ENCODE assay signal across 19 cellular contexts in the genomic region with DNA sequence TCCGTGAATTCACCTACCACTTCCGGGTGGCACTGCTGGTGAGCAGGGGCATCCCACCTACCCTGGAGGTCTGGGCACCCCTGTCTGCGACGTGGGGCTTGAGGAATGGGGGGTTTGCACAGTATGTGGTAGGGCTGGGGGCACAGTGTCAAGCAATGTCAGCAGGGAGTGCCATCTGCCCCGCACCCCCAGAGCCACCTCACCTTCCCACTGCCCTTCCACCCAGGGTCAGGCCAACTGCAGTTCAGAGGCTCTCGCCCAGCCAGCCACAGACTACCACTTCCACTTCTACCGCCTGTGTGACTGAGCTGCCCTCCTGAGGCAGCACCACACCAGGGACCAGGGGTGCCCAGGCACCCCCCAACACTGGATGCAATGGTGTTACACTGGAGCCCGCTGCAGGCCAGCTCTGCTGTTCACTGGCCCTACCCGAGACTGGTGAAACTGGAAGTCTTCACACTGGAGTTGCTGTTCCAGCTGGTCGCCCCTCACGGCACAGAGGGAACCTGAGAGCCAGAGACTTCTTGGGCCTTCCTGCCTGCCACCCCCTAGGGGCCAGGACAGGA. TPM values are rescaled to one million over a fixed set of nuclear protein-coding genes. Genes with fewer than 3 reads are reported as not detected.
DNase-seq lines count a peak whose midpoint lies in the region; ATAC-seq and TF ChIP-seq lines count a peak whose summit lies in the region.
"Had no signal": no experiment of that assay in that cellular context is flagged by ENCODE, and none has a peak within 500 bp of the region (broad histone marks: within the 10 kb centered on the region; RNA-seq: fewer than 3 reads in every experiment).

No MANE protein-coding gene starts in this region.

- ATAC-seq in naive B cell (ENCODE audit: low read depth in 2 of 2): peak; percentile 64 to 68
- ATAC-seq in GM18505 (IDR thresholded peaks at IDR 0.05; ENCODE audit: unreplicated experiment): no peak
- ATAC-seq: activated naive CD4-positive, alpha-beta T cell treated with anti-CD3 and anti-CD28 coated beads, Interleukin-2, amount 50 U/mL, for 72 hours; body of pancreas; gastroesophageal sphincter; GM23338 had no signal

- no peak for DNase-seq in GM06990 (ENCODE audit: extremely low read depth, insufficient read length)
- no peak for DNase-seq in RWPE1 (ENCODE audit: low spot score)
- DNase-seq in naive B cell: peak; percentile 15
- no peak for DNase-seq in cerebellum (ENCODE audit: low spot score)
- DNase-seq in glutamatergic neuron: no peak
- DNase-seq: activated CD4-positive, alpha-beta T cell treated with anti-CD3 and anti-CD28 coated beads, Interleukin-2, amount 50 U/mL, for 4 hours; activated T-cell treated with anti-CD3 and anti-CD28 coated beads, Interleukin-2, amount 50 U/mL, for 24 hours; body of pancreas; mammary epithelial cell; NCI-H1436; retina had no signal

- CTCF ChIA-PET in RWPE1 (lab: Yijun Ruan, JAX): interaction anchor here (0.7 kb wide), 2 partner anchors 11 to 12 kb away, joined by 3 read pairs; no protein-coding TSS in a partner anchor

- peaks cover 34% of the 10 kb centered on the region for H3K36me3 ChIP-seq in GM06990 (ENCODE audit: control insufficient read depth, insufficient read depth, low read length)

- POLR2A ChIA-PET in RWPE1 (lab: Yijun Ruan, JAX; ENCODE audit: low non-redundant PET): no interaction called here

- H3K4me1 Mint-ChIP-seq in naive B cell (peaks cover 21 to 40% (median 37%) of the 10 kb centered on the region in 3 donors), glutamatergic neuron (ENCODE audit: low read depth, unreplicated experiment) (peaks cover 3% of the 10 kb centered on the region)
- H3K4me1 Mint-ChIP-seq: neural crest cell had no signal

- no peaks in the 10 kb centered on the region for H3K27me3 Mint-ChIP-seq in naive B cell
- no peaks in the 10 kb centered on the region for H3K27me3 Mint-ChIP-seq in glutamatergic neuron (ENCODE audit: unreplicated experiment)
- H3K27me3 Mint-ChIP-seq: activated T-cell treated with anti-CD3 and anti-CD28 coated beads, Interleukin-2, amount 50 U/mL, for 24 hours; dendritic cell treated with granulocyte-macrophage colony-stimulating factor and Interleukin-4, amounts not matched to agents 40 ng/mL and 50 ng/mL, for 4 days had no signal

- H3K27ac Mint-ChIP-seq in naive B cell (peak overlapping the region in 1 of 6 donors; percentile 73), glutamatergic neuron (ENCODE audit: unreplicated experiment) (no peak overlapping the region)
- H3K27ac Mint-ChIP-seq: activated naive CD4-positive, alpha-beta T cell treated with anti-CD3 and anti-CD28 coated beads, Interleukin-2, amount 50 U/mL, for 72 hours; dendritic cell treated with granulocyte-macrophage colony-stimulating factor and Interleukin-4, amounts not matched to agents 40 ng/mL and 50 ng/mL, for 4 days; GM23338 had no signal

- H3K27me3 ChIP-seq in GM06990 (replicated peaks; ENCODE audit: control insufficient read depth, insufficient read depth, low read length): no peaks in the 10 kb centered on the region
- H3K27me3 ChIP-seq: body of pancreas, gastroesophageal sphincter, suprapubic skin had no signal

- TF ChIP-seq CTCF in GM06990 (IDR thresholded peaks at IDR 0.05; ENCODE audit: insufficient read depth, low read length, poor library complexity, severe bottlenecking) (peak; percentile 1), RWPE1 (conservative IDR thresholded peaks at IDR 0.05; ENCODE audit: low read depth) (no peak), glutamatergic neuron (IDR thresholded peaks at IDR 0.05; ENCODE audit: partially characterized antibody, unreplicated experiment) (no peak)

- TF ChIP-seq POLR2A in GM18505 (IDR thresholded peaks at IDR 0.05; ENCODE audit: borderline replicate concordance, extremely low read depth, insufficient read depth, insufficient read length): no peak

- H3K36me3 Mint-ChIP-seq in naive B cell: peaks cover 0 to 21% of the 10 kb centered on the region in 2 donors
- peaks cover 7% of the 10 kb centered on the region for H3K36me3 Mint-ChIP-seq in glutamatergic neuron (ENCODE audit: unreplicated experiment)
- H3K36me3 Mint-ChIP-seq: activated naive CD4-positive, alpha-beta T cell treated with anti-CD3 and anti-CD28 coated beads, Interleukin-2, amount 50 U/mL, for 72 hours had no signal

- no peak overlapping the region for H3K4me3 ChIP-seq in GM06990 (replicated peaks; ENCODE audit: low read depth, low read length)
- H3K4me3 ChIP-seq: body of pancreas, gastroesophageal sphincter, GM23338, suprapubic skin had no signal

- peak overlapping the region; percentile 36; the same call in 1 of the 2 replicates for H3K27ac ChIP-seq in RWPE1
- H3K27ac ChIP-seq: body of pancreas, epithelial cell of prostate, gastroesophageal sphincter, suprapubic skin had no signal

- H3K4me3 Mint-ChIP-seq in naive B cell (no peak overlapping the region), glutamatergic neuron (ENCODE audit: unreplicated experiment) (no peak overlapping the region)
- H3K4me3 Mint-ChIP-seq: activated T-cell treated with anti-CD3 and anti-CD28 coated beads, Interleukin-2, amount 50 U/mL, for 24 hours; dendritic cell treated with granulocyte-macrophage colony-stimulating factor and Interleukin-4, amounts not matched to agents 40 ng/mL and 50 ng/mL, for 4 days; GM23338; neural crest cell had no signal

- no peaks in the 10 kb centered on the region for H3K9me3 Mint-ChIP-seq in naive B cell
- H3K9me3 Mint-ChIP-seq in glutamatergic neuron (ENCODE audit: unreplicated experiment): no peaks in the 10 kb centered on the region
- H3K9me3 Mint-ChIP-seq: activated naive CD4-positive, alpha-beta T cell treated with anti-CD3 and anti-CD28 coated beads, Interleukin-2, amount 50 U/mL, for 72 hours; activated T-cell treated with anti-CD3 and anti-CD28 coated beads, Interleukin-2, amount 50 U/mL, for 24 hours; dendritic cell treated with granulocyte-macrophage colony-stimulating factor and Interleukin-4, amounts not matched to agents 40 ng/mL and 50 ng/mL, for 4 days; GM23338; neural crest cell had no signal

RNA-seq across cellular contexts. Expression of a gene that starts 6.5 kb away (rescaled TPM):
- 100 to 1,000 TPM; 117 to 238 (median 185) TPM for polyA plus RNA-seq in naive B cell (ENCODE audit: low read depth in 6 of 6)
- 74.4 TPM for total RNA-seq in cerebellum
- total RNA-seq in glutamatergic neuron (ENCODE audit: unreplicated experiment): 82.7 TPM

RNA-seq across cellular contexts. Expression of a gene that starts 6.8 kb away (rescaled TPM):
- 10 to 100 TPM in 5 of 6 donors, 1 to 10 TPM in 1; 8.0 to 23.8 (median 15.3) TPM for polyA plus RNA-seq in naive B cell (ENCODE audit: low read depth in 6 of 6)
- total RNA-seq in cerebellum: 15.2 TPM
- 15.2 TPM for total RNA-seq in glutamatergic neuron (ENCODE audit: unreplicated experiment)

RNA-seq across cellular contexts. Expression of a gene that starts 30.9 kb away (rescaled TPM):
- polyA plus RNA-seq in naive B cell (ENCODE audit: low read depth in 6 of 6): 10 to 100 TPM in 1 of 6 donors, 1 to 10 TPM in 3, under 1 TPM in 1, not detected in 1; 0.79 to 14.0 (median 1.6) TPM
- total RNA-seq in cerebellum (58.0 TPM), glutamatergic neuron (ENCODE audit: unreplicated experiment) (155 TPM)

RNA-seq across cellular contexts. Expression of a gene that starts 33.5 kb away (rescaled TPM):
- under 1 TPM in 5 of 6 donors, not detected in 1; 0.11 to 0.35 (median 0.17) TPM for polyA plus RNA-seq in naive B cell (ENCODE audit: low read depth in 6 of 6)
- total RNA-seq in cerebellum: 1.7 TPM
- total RNA-seq in glutamatergic neuron (ENCODE audit: unreplicated experiment): 0.29 TPM

RNA-seq across cellular contexts. Expression of a gene that starts 42.2 kb away (rescaled TPM):
- 10 to 100 TPM in 1 of 6 donors, 1 to 10 TPM in 3, under 1 TPM in 1, not detected in 1; 0.92 to 11.5 (median 2.0) TPM for polyA plus RNA-seq in naive B cell (ENCODE audit: low read depth in 6 of 6)
- total RNA-seq in cerebellum (88.6 TPM), glutamatergic neuron (ENCODE audit: unreplicated experiment) (701 TPM)
